ENCODE assay signal across 10 cellular contexts in genomic region chrX:13223868-13224555, GRCh38.
DNase-seq lines count a peak whose midpoint lies in the region; ATAC-seq and TF ChIP-seq lines count a peak whose summit lies in the region.
"Had no signal": no experiment of that assay in that cellular context is flagged by ENCODE, and none has a peak within 500 bp of the region (broad histone marks: within the 10 kb centered on the region; RNA-seq: fewer than 3 reads in every experiment).

No MANE protein-coding gene starts in this region.

- H3K36me3 ChIP-seq in mammary epithelial cell (ENCODE audit: insufficient read depth, low read length) (no peaks in the 10 kb centered on the region), right lobe of liver (no peaks in the 10 kb centered on the region)

- no peak overlapping the region for H3K9ac ChIP-seq in mammary epithelial cell (ENCODE audit: insufficient read depth, low read length)

- peak overlapping the region; percentile 44 for H3K27ac ChIP-seq in mammary epithelial cell (ENCODE audit: insufficient read depth, low read depth, low read length)
- no peak overlapping the region for H3K27ac ChIP-seq in right lobe of liver

- peak overlapping the region; percentile 53 for H3K4me2 ChIP-seq in mammary epithelial cell (ENCODE audit: insufficient read depth, low read depth, low read length)

- no peak for TF ChIP-seq POLR2A in right lobe of liver (IDR thresholded peaks at IDR 0.05)

- in situ Hi-C loops in mammary epithelial cell (cut with MboI; ENCODE audit: low sequenced_read_pairs in 2 of 2), result loop anchor here in 1 of 2 donors (10.0 kb wide), 1 partner anchor 219 kb away; no protein-coding TSS in a partner anchor

- BruUV-seq in mammary epithelial cell (replicated peaks; lab: Mats Ljungman, UMichigan), result no TSS peak

- CTCF ChIA-PET in mammary epithelial cell (lab: Charles Lee; ENCODE audit: low non-redundant PET), result interaction anchor here (0.6 kb wide), 2 partner anchors 30 to 323 kb away, joined by 3 to 15 read pairs; no protein-coding TSS in a partner anchor

- no peaks in the 10 kb centered on the region for H3K79me2 ChIP-seq in mammary epithelial cell (ENCODE audit: insufficient read depth, low read length)

- H3K4me1 ChIP-seq in mammary epithelial cell (ENCODE audit: insufficient read depth, low read length) (peaks cover 34% of the 10 kb centered on the region), right lobe of liver (peaks cover 0 to 6% (median 3%) of the 10 kb centered on the region in 4 donors)

- H4K20me1 ChIP-seq in mammary epithelial cell (ENCODE audit: insufficient read depth, low read length), result no peaks in the 10 kb centered on the region

- intact Hi-C loops in mammary epithelial cell (cut with micrococcal nuclease), result loop anchor here (1.0 to 2.0 kb wide), 6 partner anchors 69 to 277 kb away; partner anchors contain the start of gene TMSB4X
- intact Hi-C loops in right lobe of liver (cut with DNase I), result no loop called here

- ATAC-seq in right lobe of liver (peak; percentile 42 to 82 (median 66)), HG02852 (IDR thresholded peaks at IDR 0.05; ENCODE audit: unreplicated experiment) (no peak), GM18873 (IDR thresholded peaks at IDR 0.05; ENCODE audit: low FRiP score, unreplicated experiment) (no peak), HG02623 (IDR thresholded peaks at IDR 0.05; ENCODE audit: unreplicated experiment) (no peak)

- H3K9me3 ChIP-seq in mammary epithelial cell (replicated peaks; ENCODE audit: insufficient read depth, low read length) (no peaks in the 10 kb centered on the region), right lobe of liver (no peaks in the 10 kb centered on the region)

- no peaks in the 10 kb centered on the region for H3K27me3 ChIP-seq in mammary epithelial cell (ENCODE audit: insufficient read depth, low read length)
- no peaks in the 10 kb centered on the region for H3K27me3 ChIP-seq in right lobe of liver

- H3K4me3 ChIP-seq in mammary epithelial cell (replicated peaks in 1 of 3; ENCODE audit: insufficient read depth in 1 of 3, low read depth in 2 of 3, low read length in 3 of 3) (no peak overlapping the region), right lobe of liver (no peak overlapping the region)

- H2AFZ ChIP-seq in mammary epithelial cell (ENCODE audit: low read depth, low read length), result no peak overlapping the region

- TF ChIP-seq CTCF in mammary epithelial cell (conservative IDR thresholded peaks at IDR 0.05 in 1 of 2, IDR thresholded peaks at IDR 0.05 in 1 of 2; ENCODE audit: extremely low read depth in 1 of 2, insufficient read depth in 1 of 2, low read depth in 1 of 2, low read length in 2 of 2) (peak; percentile 22 to 35), right lobe of liver (IDR thresholded peaks at IDR 0.05) (no peak)

- dilution Hi-C loops in mammary epithelial cell (cut with HindIII; ENCODE audit: low sequenced_read_pairs), result no loop called here

- DNase-seq in COLO829 (ENCODE audit: low spot score) (peak; percentile 77), NCI-H2081 treated with DMSO at 0.1 percent for 48 hours (lab: John Stamatoyannopoulos, UW) (peak; percentile 86), mammary epithelial cell (peak; percentile 96), right lobe of liver (no peak), superior temporal gyrus (ENCODE audit: extremely low spot score) (no peak)
- DNase-seq: cortex of kidney, GF-D8 had no signal

- 0% methylated on average over 2 of the region's 2 CpGs for WGBS in mammary epithelial cell (ENCODE audit: low coverage, missing lambda C conversion rate)
- WGBS in right lobe of liver (ENCODE audit: insufficient coverage, low coverage, low lambda C conversion rate, missing lambda C conversion rate), result 23% methylated on average over 2 of the region's 2 CpGs

Comparison
In these comparisons a context has a peak if more than half of its experiments do, and no peak if none do; other contexts are left out.
1. DNase-seq: peak in COLO829 (single experiment), NCI-H2081 treated with DMSO at 0.1 percent for 48 hours (single experiment) and mammary epithelial cell (single experiment); none in right lobe of liver (0 of 3) and superior temporal gyrus (single experiment).
2. CTCF ChIP-seq: peak in mammary epithelial cell (2 of 2); none in right lobe of liver (0 of 4).
3. ATAC-seq: peak in right lobe of liver (4 of 4); none in HG02852 (single experiment), GM18873 (single experiment) and HG02623 (single experiment).